ENCODE assay signal across 9 cellular contexts in the genomic region with DNA sequence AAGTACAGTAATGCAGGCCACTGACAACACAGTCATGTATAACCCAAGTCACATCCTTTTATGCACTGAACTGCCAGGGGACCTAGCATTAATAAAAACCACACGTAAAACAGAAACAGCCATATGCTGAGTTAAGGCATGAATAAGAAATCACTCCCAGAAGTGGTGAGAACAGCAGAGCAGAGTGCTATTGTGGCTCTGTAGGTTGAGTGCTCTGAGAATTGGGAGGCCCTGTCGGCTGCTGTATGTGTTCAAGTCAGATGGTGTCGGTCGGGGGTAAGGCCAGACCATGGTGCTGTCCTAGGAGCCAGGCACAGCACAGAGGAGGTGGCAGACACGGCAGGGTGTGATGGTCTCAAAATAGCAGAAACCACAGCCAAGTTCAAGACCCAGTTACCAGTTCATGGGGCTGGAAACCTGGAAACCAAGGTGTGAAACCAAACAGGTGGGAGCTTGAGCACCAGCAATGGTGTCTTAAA.
DNase-seq lines count a peak whose midpoint lies in the region; ATAC-seq and TF ChIP-seq lines count a peak whose summit lies in the region.
"Had no signal": no experiment of that assay in that cellular context is flagged by ENCODE, and none has a peak within 500 bp of the region (broad histone marks: within the 10 kb centered on the region; RNA-seq: fewer than 3 reads in every experiment).

No MANE protein-coding gene starts in this region.

- no peak for DNase-seq in activated CD4-positive, alpha-beta T cell treated with anti-CD3 and anti-CD28 coated beads for 36 hours
- DNase-seq in activated CD4-positive, alpha-beta T cell treated with anti-CD3 and anti-CD28 coated beads for 48 hours = no peak
- DNase-seq in natural killer cell treated with Interleukin-12 subunit alpha and Interleukin-12 subunit beta and Interleukin-15 and Interleukin-18, amount 100 ng/mL, for 72 hours (ENCODE audit: low spot score) = no peak
- DNase-seq in NCI-H2171 (lab: John Stamatoyannopoulos, UW) = no peak
- no peak for DNase-seq in HFFc6
- no peak for DNase-seq in NAMALWA (ENCODE audit: low spot score)
- DNase-seq: activated T-cell treated with anti-CD3 and anti-CD28 coated beads, Interleukin-2, amount 50 U/mL, for 1 hour had no signal

- no peaks in the 10 kb centered on the region for H3K36me3 Mint-ChIP-seq in activated CD4-positive, alpha-beta T cell treated with anti-CD3 and anti-CD28 coated beads for 36 hours (ENCODE audit: low read depth)
- H3K36me3 Mint-ChIP-seq in natural killer cell treated with Interleukin-12 subunit alpha and Interleukin-12 subunit beta and Interleukin-15 and Interleukin-18, amount 100 ng/mL, for 72 hours = peaks cover 16% of the 10 kb centered on the region
- H3K36me3 Mint-ChIP-seq in HFFc6 (ENCODE audit: low read depth) = no peaks in the 10 kb centered on the region; the same call in 1 of the 2 replicates

- H3K4me3 Mint-ChIP-seq in activated CD4-positive, alpha-beta T cell treated with anti-CD3 and anti-CD28 coated beads for 36 hours = no peak overlapping the region
- H3K4me3 Mint-ChIP-seq in natural killer cell treated with Interleukin-12 subunit alpha and Interleukin-12 subunit beta and Interleukin-15 and Interleukin-18, amount 100 ng/mL, for 72 hours = peak overlapping the region; percentile 32
- no peak overlapping the region for H3K4me3 Mint-ChIP-seq in HFFc6

- peak; percentile 74 for ATAC-seq in activated CD4-positive, alpha-beta T cell treated with anti-CD3 and anti-CD28 coated beads for 36 hours
- ATAC-seq in GM21515 (IDR thresholded peaks at IDR 0.05; ENCODE audit: unreplicated experiment) (peak; percentile 83), HG03097 (IDR thresholded peaks at IDR 0.05; ENCODE audit: low FRiP score, unreplicated experiment) (peak; percentile 93)
- peak; percentile 57 to 75 for ATAC-seq in natural killer cell treated with Interleukin-12 subunit alpha and Interleukin-12 subunit beta and Interleukin-15 and Interleukin-18, amount 100 ng/mL, for 72 hours

- TF ChIP-seq CTCF in HFFc6 (IDR thresholded peaks at IDR 0.05) = no peak

- H3K27ac Mint-ChIP-seq in activated CD4-positive, alpha-beta T cell treated with anti-CD3 and anti-CD28 coated beads for 36 hours = peak overlapping the region; percentile 27
- H3K27ac Mint-ChIP-seq in natural killer cell treated with Interleukin-12 subunit alpha and Interleukin-12 subunit beta and Interleukin-15 and Interleukin-18, amount 100 ng/mL, for 72 hours = no peak overlapping the region
- no peak overlapping the region for H3K27ac Mint-ChIP-seq in HFFc6

- intact Hi-C loops in activated CD4-positive, alpha-beta T cell treated with anti-CD3 and anti-CD28 coated beads for 36 hours (cut with DNase I, micrococcal nuclease) = no loop called here

- peaks cover 2% of the 10 kb centered on the region for H3K9me3 Mint-ChIP-seq in activated CD4-positive, alpha-beta T cell treated with anti-CD3 and anti-CD28 coated beads for 36 hours (ENCODE audit: low read depth)
- peaks cover 7% of the 10 kb centered on the region for H3K9me3 Mint-ChIP-seq in natural killer cell treated with Interleukin-12 subunit alpha and Interleukin-12 subunit beta and Interleukin-15 and Interleukin-18, amount 100 ng/mL, for 72 hours
- peaks cover 34% of the 10 kb centered on the region for H3K9me3 Mint-ChIP-seq in HFFc6

- peaks cover 20% of the 10 kb centered on the region for H3K4me1 Mint-ChIP-seq in activated CD4-positive, alpha-beta T cell treated with anti-CD3 and anti-CD28 coated beads for 36 hours
- peaks cover 5 to 21% of the 10 kb centered on the region in 2 donors for H3K4me1 Mint-ChIP-seq in natural killer cell treated with Interleukin-12 subunit alpha and Interleukin-12 subunit beta and Interleukin-15 and Interleukin-18, amount 100 ng/mL, for 72 hours (ENCODE audit: low read depth in 2 of 2)
- no peaks in the 10 kb centered on the region for H3K4me1 Mint-ChIP-seq in HFFc6 (ENCODE audit: low read depth)

- CTCF ChIA-PET in activated CD4-positive, alpha-beta T cell treated with anti-CD3 and anti-CD28 coated beads for 36 hours (lab: Charles Lee) = no interaction called here

- H3K27me3 Mint-ChIP-seq in activated CD4-positive, alpha-beta T cell treated with anti-CD3 and anti-CD28 coated beads for 36 hours = peaks cover 9% of the 10 kb centered on the region
- H3K27me3 Mint-ChIP-seq in natural killer cell treated with Interleukin-12 subunit alpha and Interleukin-12 subunit beta and Interleukin-15 and Interleukin-18, amount 100 ng/mL, for 72 hours = peaks cover 24 to 45% of the 10 kb centered on the region in 2 donors
- no peaks in the 10 kb centered on the region for H3K27me3 Mint-ChIP-seq in HFFc6 (ENCODE audit: insufficient read depth)

- POLR2A ChIA-PET in activated CD4-positive, alpha-beta T cell treated with anti-CD3 and anti-CD28 coated beads for 36 hours (lab: Charles Lee) = no interaction called here
